ENCODE assay signal across 11 cellular contexts in the genomic region with DNA sequence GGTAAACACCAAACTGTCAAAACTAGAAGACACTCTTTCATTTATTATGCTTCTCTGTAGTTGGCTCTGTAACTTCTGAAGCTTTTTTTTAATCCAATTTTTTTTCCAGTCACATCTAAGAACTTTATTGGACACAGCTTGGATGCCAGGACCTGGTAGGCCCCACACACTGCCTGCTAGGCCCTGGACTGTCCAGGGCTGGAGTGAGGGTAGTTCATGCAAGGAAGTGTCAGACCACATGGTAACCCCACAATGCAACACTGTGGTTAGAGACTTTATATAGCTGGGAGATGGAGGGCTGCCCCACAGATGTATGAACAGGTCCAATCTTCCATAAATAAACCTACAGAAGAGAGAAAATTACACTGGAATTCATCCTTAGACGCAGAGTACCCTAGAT. TPM values are rescaled to one million over a fixed set of nuclear protein-coding genes. Genes with fewer than 3 reads are reported as not detected.
DNase-seq lines count a peak whose midpoint lies in the region; ATAC-seq and TF ChIP-seq lines count a peak whose summit lies in the region.
"Had no signal": no experiment of that assay in that cellular context is flagged by ENCODE, and none has a peak within 500 bp of the region (broad histone marks: within the 10 kb centered on the region; RNA-seq: fewer than 3 reads in every experiment).

No MANE protein-coding gene starts in this region.

- H4K20me1 ChIP-seq in OCI-LY7 (ENCODE audit: insufficient read depth, low read length), result peaks cover 36% of the 10 kb centered on the region

- TF ChIP-seq CTCF in OCI-LY7 (conservative IDR thresholded peaks at IDR 0.05; ENCODE audit: low read length) (no peak), brain (conservative IDR thresholded peaks at IDR 0.05) (no peak)

- BruUV-seq in OCI-LY7 (replicated peaks; lab: Mats Ljungman, UMichigan), result no TSS peak

- H3K18ac ChIP-seq in trophoblast cell (ENCODE audit: low read length), result no peak overlapping the region

- CTCF ChIA-PET in activated CD8-positive, alpha-beta memory T cell treated with anti-CD3 and anti-CD28 coated beads, Interleukin-2, amount 10 ng/mL, durations not matched to agents 7 days and 5 days (lab: Charles Lee), result interaction anchor here (1.3 to 6.9 kb wide), 2 partner anchors 17 to 27 kb away, joined by 5 to 52 read pairs; no protein-coding TSS in a partner anchor
- CTCF ChIA-PET in OCI-LY7 (lab: Charles Lee; ENCODE audit: unreplicated experiment), result interaction anchor here (1.0 kb wide), 1 partner anchor 28 kb away, joined by 3 read pairs; no protein-coding TSS in a partner anchor

- H3K27ac ChIP-seq in OCI-LY7 (ENCODE audit: low read depth, low read length, poor library complexity, severe bottlenecking), result peak overlapping the region; percentile 93
- peak overlapping the region; percentile 7 for H3K27ac ChIP-seq in trophoblast cell (ENCODE audit: low read depth, low read length)

- peak overlapping the region; percentile 59 for H3K4me3 Mint-ChIP-seq in activated CD8-positive, alpha-beta memory T cell treated with anti-CD3 and anti-CD28 coated beads, Interleukin-2, amount 10 ng/mL, durations not matched to agents 7 days and 5 days
- peak overlapping the region in 4 of 5 experiments; percentile 8 to 80 (median 70) for H3K4me3 Mint-ChIP-seq in brain

- peaks cover 82% of the 10 kb centered on the region for H3K36me3 ChIP-seq in OCI-LY7 (ENCODE audit: insufficient read depth, low read length)
- H3K36me3 ChIP-seq in trophoblast cell (ENCODE audit: control insufficient read depth in 1 of 2, insufficient read depth in 2 of 2, low read length in 2 of 2), result peaks cover 60 to 62% of the 10 kb centered on the region in 2 experiments

- no peak overlapping the region for H2BK120ac ChIP-seq in trophoblast cell (ENCODE audit: insufficient read depth, low read length, poor library complexity)

- no peaks in the 10 kb centered on the region for H3K9me3 ChIP-seq in OCI-LY7 (ENCODE audit: low read length)
- H3K9me3 ChIP-seq in trophoblast cell (ENCODE audit: insufficient read depth, low read depth, low read length), result no peaks in the 10 kb centered on the region

- peak overlapping the region; percentile 90 for H3K27ac Mint-ChIP-seq in activated CD8-positive, alpha-beta memory T cell treated with anti-CD3 and anti-CD28 coated beads, Interleukin-2, amount 10 ng/mL, durations not matched to agents 7 days and 5 days
- H3K27ac Mint-ChIP-seq in brain, result peak overlapping the region in 3 of 5 experiments; percentile 27 to 87 (median 79)

- H3K36me3 Mint-ChIP-seq in activated CD8-positive, alpha-beta memory T cell treated with anti-CD3 and anti-CD28 coated beads, Interleukin-2, amount 10 ng/mL, durations not matched to agents 7 days and 5 days, result peaks cover 61% of the 10 kb centered on the region
- H3K36me3 Mint-ChIP-seq in brain, result peaks cover 77% of the 10 kb centered on the region

- peak; percentile 18 for ATAC-seq in activated CD8-positive, alpha-beta memory T cell treated with anti-CD3 and anti-CD28 coated beads, Interleukin-2, amount 10 ng/mL, durations not matched to agents 7 days and 5 days

- H3K79me2 ChIP-seq in OCI-LY7 (ENCODE audit: insufficient read depth, low read depth, low read length) (peaks cover 100% of the 10 kb centered on the region), trophoblast cell (ENCODE audit: control insufficient read depth, insufficient read depth, low read length, poor library complexity) (peaks cover 65% of the 10 kb centered on the region)

- no peak for DNase-seq in activated CD8-positive, alpha-beta memory T cell treated with anti-CD3 and anti-CD28 coated beads, Interleukin-2, amount 10 ng/mL, durations not matched to agents 7 days and 5 days
- no peak for DNase-seq in activated CD8-positive, alpha-beta memory T cell treated with anti-CD3 and anti-CD28 coated beads for 24 hours
- DNase-seq in OCI-LY7 (ENCODE audit: low spot score), result no peak
- no peak for DNase-seq in trophoblast cell
- no peak for DNase-seq in NCI-H2029 (lab: John Stamatoyannopoulos, UW)
- DNase-seq in NCI-H526 (lab: John Stamatoyannopoulos, UW), result no peak
- DNase-seq in retina, result no peak
- DNase-seq: DMS79, NCI-H2081, occipital lobe had no signal

- no peak overlapping the region for H4K12ac ChIP-seq in trophoblast cell (ENCODE audit: low read depth, low read length)

- peak overlapping the region; percentile 32 for H3K14ac ChIP-seq in trophoblast cell (ENCODE audit: low read length)

- H3K4ac ChIP-seq in trophoblast cell (ENCODE audit: low read depth, low read length), result peak overlapping the region; percentile 29

- no peak overlapping the region for H3K23ac ChIP-seq in trophoblast cell (ENCODE audit: low read length)

- H3K9me2 ChIP-seq in OCI-LY7 (ENCODE audit: insufficient read depth, low read length), result no peaks in the 10 kb centered on the region

- H3K27me3 Mint-ChIP-seq in activated CD8-positive, alpha-beta memory T cell treated with anti-CD3 and anti-CD28 coated beads, Interleukin-2, amount 10 ng/mL, durations not matched to agents 7 days and 5 days, result no peaks in the 10 kb centered on the region
- no peaks in the 10 kb centered on the region for H3K27me3 Mint-ChIP-seq in brain

- H3K9ac ChIP-seq in trophoblast cell (ENCODE audit: low read length), result no peak overlapping the region

- POLR2A ChIA-PET in OCI-LY7 (lab: Charles Lee), result interaction anchor here (0.6 to 3.8 kb wide), 9 partner anchors 9 to 635 kb away, joined by 3 to 24 read pairs (median 3); partner anchors contain the start of genes C1orf50, P3H1, PPIH and ZNF691

- no CpG with 5 or more reads among the region's 1 CpG for WGBS in trophoblast cell (ENCODE audit: extremely low coverage, insufficient coverage, insufficient read length)

- H4K8ac ChIP-seq in trophoblast cell (ENCODE audit: low read depth, low read length), result no peak overlapping the region

- H3K4me3 ChIP-seq in OCI-LY7 (ENCODE audit: low read depth, low read length, poor library complexity, severe bottlenecking), result peak overlapping the region; percentile 64
- no peak overlapping the region for H3K4me3 ChIP-seq in trophoblast cell (ENCODE audit: low read depth, low read length)

- peaks cover 97% of the 10 kb centered on the region for H3K4me1 ChIP-seq in OCI-LY7 (ENCODE audit: insufficient read depth, low read length, poor library complexity, severe bottlenecking)
- peaks cover 56 to 66% of the 10 kb centered on the region in 2 experiments for H3K4me1 ChIP-seq in trophoblast cell (ENCODE audit: control insufficient read depth in 1 of 2, insufficient read depth in 2 of 2, low read length in 2 of 2)

- H2BK12ac ChIP-seq in trophoblast cell (ENCODE audit: low read length), result peak overlapping the region; percentile 38

- peaks cover 41% of the 10 kb centered on the region for H3K79me1 ChIP-seq in trophoblast cell (ENCODE audit: low read length)

- H2AFZ ChIP-seq in OCI-LY7 (ENCODE audit: low read length), result no peak overlapping the region
- H2AFZ ChIP-seq in trophoblast cell (ENCODE audit: insufficient read depth, low read length, poor library complexity), result no peak overlapping the region

- H3K4me2 ChIP-seq in OCI-LY7 (ENCODE audit: low read length) (peak overlapping the region; percentile 92), trophoblast cell (ENCODE audit: low read length) (no peak overlapping the region)

- H2BK5ac ChIP-seq in trophoblast cell (ENCODE audit: low read depth, low read length, poor library complexity), result no peak overlapping the region

- peaks cover 91% of the 10 kb centered on the region for H3K4me1 Mint-ChIP-seq in activated CD8-positive, alpha-beta memory T cell treated with anti-CD3 and anti-CD28 coated beads, Interleukin-2, amount 10 ng/mL, durations not matched to agents 7 days and 5 days
- H3K4me1 Mint-ChIP-seq in brain, result peaks cover 97% of the 10 kb centered on the region

- no peak overlapping the region for H2AK5ac ChIP-seq in trophoblast cell (ENCODE audit: low read length)

- intact Hi-C loops in OCI-LY7 (cut with micrococcal nuclease; ENCODE audit: unreplicated experiment), result loop anchor here (5.0 kb wide), 1 partner anchor 701 kb away; the partner anchor contains the start of gene KDM4A

- H3K9me3 Mint-ChIP-seq in activated CD8-positive, alpha-beta memory T cell treated with anti-CD3 and anti-CD28 coated beads, Interleukin-2, amount 10 ng/mL, durations not matched to agents 7 days and 5 days (ENCODE audit: low read depth), result no peaks in the 10 kb centered on the region
- peaks cover 0 to 2% (median 0%) of the 10 kb centered on the region in 5 experiments for H3K9me3 Mint-ChIP-seq in brain

- H3K27me3 ChIP-seq in trophoblast cell (ENCODE audit: insufficient read depth, low read length), result no peaks in the 10 kb centered on the region

- H4K91ac ChIP-seq in trophoblast cell (ENCODE audit: low read depth, low read length), result no peak overlapping the region

RNA-seq across cellular contexts. Expression of gene SLC2A1, which starts 7.1 kb away (rescaled TPM):
- total RNA-seq in activated CD8-positive, alpha-beta memory T cell treated with anti-CD3 and anti-CD28 coated beads, Interleukin-2, amount 10 ng/mL, durations not matched to agents 7 days and 5 days, result 100 to 1,000 TPM; 113 to 140 TPM
- total RNA-seq in OCI-LY7 (2014; rRNA removed; shearing (Covaris generic)), result 45.7 and 66.6 TPM in 2 replicates
- total RNA-seq in OCI-LY7 (2022), result 78.9 and 93.4 TPM in 2 replicates
- polyA plus RNA-seq in brain (ENCODE audit: insufficient read depth, low read depth, low replicate concordance), result 127 TPM
- polyA plus RNA-seq in trophoblast cell (2013), result 1,633 and 1,681 TPM in 2 replicates
